24 cellular contexts compared by ENCODE assay signal in the genomic region with DNA sequence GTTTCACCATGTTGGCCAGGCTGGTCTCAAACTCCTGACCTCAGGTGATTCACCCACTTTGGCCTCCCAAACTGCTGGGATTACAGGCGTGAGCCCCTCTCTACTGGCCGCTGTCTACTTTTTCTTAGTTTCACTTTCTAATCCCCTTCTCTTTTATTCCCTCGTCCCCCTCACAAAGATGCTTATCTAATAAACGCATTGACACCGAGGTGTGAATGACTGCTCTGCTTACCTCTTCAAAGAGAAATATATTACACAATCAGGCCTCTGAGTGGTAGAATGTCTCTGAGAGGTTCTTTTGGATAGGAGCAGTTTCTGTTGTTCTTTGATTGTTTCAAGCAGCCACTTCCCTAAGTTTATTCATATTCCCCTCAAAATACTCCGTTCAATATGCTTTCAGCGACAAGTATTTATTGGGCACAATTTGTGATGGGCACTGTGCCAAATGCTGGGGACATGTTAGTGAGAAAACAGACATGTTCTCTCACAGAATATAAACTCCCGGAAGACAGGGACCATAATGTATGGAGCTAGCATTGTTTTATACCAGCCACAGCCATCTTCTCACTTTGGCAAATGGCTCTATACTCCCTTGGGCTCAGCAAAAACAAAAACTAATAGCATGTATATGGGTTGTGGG.
"Had no signal": no experiment of that assay in that cellular context is flagged by ENCODE, and none has a peak within 500 bp of the region (broad histone marks: within the 10 kb centered on the region; RNA-seq: fewer than 3 reads in every experiment).

No MANE protein-coding gene starts in this region.

- H3K4me1 Mint-ChIP-seq: activated naive CD4-positive, alpha-beta T cell treated with anti-CD3 and anti-CD28 coated beads, Interleukin-2, amount 50 U/mL, for 24 hours had no signal

- H3K4me3 ChIP-seq: ascending aorta, breast epithelium, gastrocnemius medialis, tibial nerve, uterus had no signal

- H3K27me3 ChIP-seq: ascending aorta, breast epithelium, gastrocnemius medialis, tibial nerve, uterus had no signal

- H3K27ac Mint-ChIP-seq: activated CD4-positive, alpha-beta T cell treated with anti-CD3 and anti-CD28 coated beads, Interleukin-2, amount 10 ng/mL, durations not matched to agents 7 days and 5 days; activated CD8-positive, alpha-beta T cell treated with anti-CD3 and anti-CD28 coated beads, Interleukin-2, amount 10 ng/mL, durations not matched to agents 7 days and 5 days; activated naive CD4-positive, alpha-beta T cell treated with anti-CD3 and anti-CD28 coated beads, Interleukin-2, amount 50 U/mL, for 24 hours; activated T-cell treated with anti-CD3 and anti-CD28 coated beads, Interleukin-2, amount 50 U/mL, for 24 hours had no signal

- H3K27ac ChIP-seq: ascending aorta, breast epithelium, gastrocnemius medialis, tibial nerve, uterus had no signal

- H3K36me3 Mint-ChIP-seq: activated naive CD4-positive, alpha-beta T cell treated with anti-CD3 and anti-CD28 coated beads, Interleukin-2, amount 50 U/mL, for 24 hours had no signal

- H3K4me3 Mint-ChIP-seq: activated CD4-positive, alpha-beta T cell treated with anti-CD3 and anti-CD28 coated beads, Interleukin-2, amount 10 ng/mL, durations not matched to agents 7 days and 5 days; activated CD8-positive, alpha-beta T cell treated with anti-CD3 and anti-CD28 coated beads, Interleukin-2, amount 10 ng/mL, durations not matched to agents 7 days and 5 days; activated naive CD4-positive, alpha-beta T cell treated with anti-CD3 and anti-CD28 coated beads, Interleukin-2, amount 50 U/mL, for 24 hours; activated T-cell treated with anti-CD3 and anti-CD28 coated beads, Interleukin-2, amount 50 U/mL, for 24 hours had no signal

- DNase-seq: activated CD4-positive, alpha-beta T cell treated with anti-CD3 and anti-CD28 coated beads, Interleukin-2, amount 10 ng/mL, durations not matched to agents 7 days and 5 days; activated CD4-positive, CD25-positive, alpha-beta regulatory T cell; activated CD8-positive, alpha-beta T cell treated with anti-CD3 and anti-CD28 coated beads, Interleukin-2, amount 10 ng/mL, durations not matched to agents 7 days and 5 days; activated gamma-delta T cell; activated T-cell treated with anti-CD3 and anti-CD28 coated beads, Interleukin-2, amount 50 U/mL, for 24 hours; cerebellar nuclear complex; cortex of kidney; gastrocnemius medialis; head of caudate nucleus; kidney; midbrain; occipital lobe; retina; stimulated activated CD4-positive, alpha-beta T cell treated with anti-CD3 and anti-CD28 coated beads, Interleukin-12 subunit alpha, Interleukin-12 subunit beta, amount 100 ng/mL, for 4 hours; stimulated activated CD4-positive, alpha-beta T cell treated with anti-CD3 and anti-CD28 coated beads, Interleukin-1b, Interleukin-23, amount 100 ng/mL, for 48 hours; stimulated activated naive CD8-positive, alpha-beta T cell treated with anti-CD3 and anti-CD28 coated beads, Interleukin-15, Interleukin-2, amounts not matched to agents 100 U/mL and 50 U/mL, for 24 hours; substantia nigra; T1000; uterus had no signal

- H3K9me3 Mint-ChIP-seq: activated naive CD4-positive, alpha-beta T cell treated with anti-CD3 and anti-CD28 coated beads, Interleukin-2, amount 50 U/mL, for 24 hours; activated T-cell treated with anti-CD3 and anti-CD28 coated beads, Interleukin-2, amount 50 U/mL, for 24 hours had no signal

- H3K36me3 ChIP-seq: ascending aorta, breast epithelium, gastrocnemius medialis, tibial nerve, uterus had no signal

- ATAC-seq: activated CD8-positive, alpha-beta T cell treated with anti-CD3 and anti-CD28 coated beads, Interleukin-2, amount 10 ng/mL, durations not matched to agents 7 days and 5 days; gastrocnemius medialis; left lobe of liver; stimulated activated naive CD8-positive, alpha-beta T cell treated with anti-CD3 and anti-CD28 coated beads, Interleukin-15, Interleukin-2, amounts not matched to agents 100 U/mL and 50 U/mL, for 24 hours had no signal

- H3K9me3 ChIP-seq: ascending aorta, breast epithelium, gastrocnemius medialis, tibial nerve, uterus had no signal

- FAIRE-seq: kidney had no signal

- H3K27me3 Mint-ChIP-seq: activated naive CD4-positive, alpha-beta T cell treated with anti-CD3 and anti-CD28 coated beads, Interleukin-2, amount 50 U/mL, for 24 hours had no signal

- H3K4me1 ChIP-seq: ascending aorta, breast epithelium, tibial nerve, uterus had no signal
